16 cellular contexts compared by ENCODE assay signal in the genomic region with DNA sequence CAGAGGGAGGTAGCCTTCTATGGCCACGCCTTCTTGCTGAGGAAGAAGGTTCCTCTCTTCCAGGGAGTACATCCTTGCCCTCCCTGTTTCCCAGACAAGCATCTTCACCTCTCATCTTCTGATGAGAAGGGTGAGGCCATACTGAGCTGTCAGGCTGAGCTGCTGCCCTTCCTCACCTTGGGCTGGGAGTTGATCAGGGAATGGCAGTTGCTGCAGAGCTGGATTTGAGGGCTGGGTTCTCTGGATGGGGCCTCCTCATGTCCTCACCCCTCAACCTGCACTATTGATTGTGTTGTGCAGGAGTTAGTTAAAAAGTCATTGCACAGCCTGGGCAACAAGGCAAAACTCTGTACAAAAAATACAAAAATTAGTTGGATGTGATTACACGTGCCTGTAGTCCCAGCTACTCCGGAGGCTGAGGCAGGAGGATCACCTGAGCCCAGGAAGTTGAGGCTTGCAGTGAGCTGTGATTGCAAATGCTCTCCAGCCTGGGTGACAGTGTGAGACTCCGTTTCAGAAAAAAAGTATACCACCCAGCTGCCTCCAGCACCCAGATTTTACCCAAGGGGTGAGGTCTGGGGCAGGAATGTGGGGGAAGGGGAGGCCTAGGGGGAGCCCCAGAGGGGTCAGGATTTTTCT. TPM values are rescaled to one million over a fixed set of nuclear protein-coding genes. Genes with fewer than 3 reads are reported as not detected.
A peak's percentile ranks its signal among the peaks of the same experiment; 100 is the strongest.
DNase-seq lines count a peak whose midpoint lies in the region; ATAC-seq, FAIRE-seq and TF ChIP-seq lines count a peak whose summit lies in the region.
"Had no signal": no experiment of that assay in that cellular context is flagged by ENCODE, and none has a peak within 500 bp of the region (broad histone marks: within the 10 kb centered on the region; RNA-seq: fewer than 3 reads in every experiment).

No MANE protein-coding gene starts in this region.

- TF ChIP-seq CTCF in right atrium auricular region (IDR thresholded peaks at IDR 0.05) (no peak), heart right ventricle (IDR thresholded peaks at IDR 0.05) (no peak), pancreas (IDR thresholded peaks at IDR 0.05) (no peak)

- no peak for FAIRE-seq in GM12891 (lab: Jason Lieb, UNC)
- no peak for FAIRE-seq in pancreas (lab: Jason Lieb, UNC)
- FAIRE-seq: A204.1, GM12878 had no signal

- WGBS in heart right ventricle, 2 donors, result 61 to 75% methylated on average over 4 of the region's 4 CpGs
- WGBS in esophagus, 2 donors, result 62% methylated on average over 4 of the region's 4 CpGs
- WGBS in pancreas, 2 donors, result 60 to 74% methylated on average over 4 of the region's 4 CpGs

- peak overlapping the region in 1 of 2 donors; percentile 93 for H3K4me3 ChIP-seq in right atrium auricular region
- H3K4me3 ChIP-seq in heart right ventricle, result peak overlapping the region in 2 of 10 donors; percentile 82 to 95
- peak overlapping the region; percentile 78 to 81 for H3K4me3 ChIP-seq in esophagus (ENCODE audit: low read depth in 1 of 2, low read length in 2 of 2)
- peak overlapping the region; percentile 54 to 83 for H3K4me3 ChIP-seq in muscle layer of duodenum (ENCODE audit: low read depth in 1 of 2, low read length in 2 of 2)
- H3K4me3 ChIP-seq in pancreas, result peak overlapping the region in 2 of 4 donors; percentile 88 to 93
- H3K4me3 ChIP-seq: GM12878, SJCRH30 had no signal

- intact Hi-C loops in heart right ventricle (cut with DNase I) (no loop called here), pancreas (cut with DNase I) (no loop called here)

- H3K4me1 ChIP-seq in right atrium auricular region (peaks cover 0 to 70% of the 10 kb centered on the region in 2 donors), heart right ventricle (peaks cover 10 to 68% (median 44%) of the 10 kb centered on the region in 9 donors), esophagus (ENCODE audit: control insufficient read depth in 2 of 2, insufficient read depth in 2 of 2, low read length in 1 of 2) (peaks cover 7 to 30% of the 10 kb centered on the region in 2 donors), muscle layer of duodenum (ENCODE audit: control insufficient read depth in 1 of 2, insufficient read depth in 2 of 2, low read length in 2 of 2) (peaks cover 11 to 24% of the 10 kb centered on the region in 2 donors), pancreas (peaks cover 25 to 47% (median 36%) of the 10 kb centered on the region in 3 donors)

- ATAC-seq in heart right ventricle (no peak), GM18520 (IDR thresholded peaks at IDR 0.05; ENCODE audit: unreplicated experiment) (no peak), pancreas (no peak)
- ATAC-seq: GM12878; stimulated activated naive B cell treated with anti-CD40 and anti-IgM and Interleukin-4, amounts not matched to agents 10 μg/mL and 1 μg/mL and 100 μg/mL, for 72 hours had no signal

- H3K27ac ChIP-seq in right atrium auricular region (peak overlapping the region; percentile 90 to 92), heart right ventricle (peak overlapping the region in 3 of 10 donors; percentile 83 to 90 (median 88)), esophagus (ENCODE audit: low read depth in 2 of 2, low read length in 1 of 2) (peak overlapping the region in 1 of 2 donors; percentile 92), muscle layer of duodenum (ENCODE audit: low read length) (no peak overlapping the region), pancreas (peak overlapping the region in 2 of 4 donors; percentile 93)
- H3K27ac ChIP-seq: SJCRH30 had no signal

- DNase-seq in right atrium auricular region (ENCODE audit: low spot score) (no peak), heart right ventricle (no peak), ureter (ENCODE audit: low spot score) (no peak), GM12891 (ENCODE audit: insufficient read length, low spot score) (no peak), pancreas (no peak)
- DNase-seq: activated CD8-positive, alpha-beta memory T cell treated with anti-CD3 and anti-CD28 coated beads, Interleukin-2, amount 50 U/mL, for 48 hours; DMS 273 treated with DMSO at 0.1 percent for 48 hours; SJCRH30; stimulated activated CD4-positive, alpha-beta T cell treated with anti-CD3 and anti-CD28 coated beads, Interleukin-2, amount 100 ng/mL, for 24 hours; stimulated activated naive B cell treated with anti-CD40 and anti-IgM and Interleukin-4, amounts not matched to agents 10 μg/mL and 1 μg/mL and 100 μg/mL, for 72 hours had no signal

- H3K27me3 ChIP-seq in right atrium auricular region (no peaks in the 10 kb centered on the region), heart right ventricle (peaks cover 0 to 33% (median 0%) of the 10 kb centered on the region in 7 donors), esophagus (ENCODE audit: control insufficient read depth in 1 of 2, insufficient read depth in 2 of 2, low read length in 2 of 2) (no peaks in the 10 kb centered on the region), muscle layer of duodenum (ENCODE audit: low read depth, low read length) (no peaks in the 10 kb centered on the region), pancreas (no peaks in the 10 kb centered on the region)
- H3K27me3 ChIP-seq: SJCRH30 had no signal

- H3K36me3 ChIP-seq in right atrium auricular region (peaks cover under 1% of the 10 kb centered on the region), heart right ventricle (peaks cover 0 to 3% (median 0%) of the 10 kb centered on the region in 9 donors), esophagus (ENCODE audit: control insufficient read depth in 2 of 2, insufficient read depth in 2 of 2, low read length in 1 of 2) (no peaks in the 10 kb centered on the region), muscle layer of duodenum (ENCODE audit: control insufficient read depth in 1 of 2, insufficient read depth in 2 of 2, low read length in 2 of 2) (peaks cover 0 to 4% of the 10 kb centered on the region in 2 donors), pancreas (no peaks in the 10 kb centered on the region)
- H3K36me3 ChIP-seq: SJCRH30 had no signal

- TF ChIP-seq POLR2A in GM12891 (IDR thresholded peaks at IDR 0.05; ENCODE audit: low read depth, low read length), result no peak

- no peaks in the 10 kb centered on the region for H3K9me3 ChIP-seq in right atrium auricular region
- H3K9me3 ChIP-seq in heart right ventricle, result no peaks in the 10 kb centered on the region
- H3K9me3 ChIP-seq in esophagus (ENCODE audit: control insufficient read depth in 2 of 2, insufficient read depth in 1 of 2, low read depth in 1 of 2, low read length in 1 of 2), result no peaks in the 10 kb centered on the region
- H3K9me3 ChIP-seq in muscle layer of duodenum (ENCODE audit: control insufficient read depth in 1 of 2, low read length in 2 of 2), result no peaks in the 10 kb centered on the region
- H3K9me3 ChIP-seq in pancreas, result no peaks in the 10 kb centered on the region
- H3K9me3 ChIP-seq: SJCRH30 had no signal

TF ChIP-seq in GM12891, 5 proteins besides CTCF, POLR2A, EP300 and RAD21:
- TF ChIP-seq POU2F2 (IDR thresholded peaks at IDR 0.05; ENCODE audit: low read depth, low read length), result no peak
- no peak for TF ChIP-seq PAX5 (IDR thresholded peaks at IDR 0.05; ENCODE audit: insufficient read depth, low read length, severe bottlenecking)
- no peak for TF ChIP-seq SPI1 (IDR thresholded peaks at IDR 0.05; ENCODE audit: low read depth, low read length)
- TF ChIP-seq TAF1 (IDR thresholded peaks at IDR 0.05; ENCODE audit: low read depth, low read length), result no peak
- no peak for TF ChIP-seq POLR2AphosphoS5 (IDR thresholded peaks at IDR 0.05; ENCODE audit: low read depth, low read length)

RNA-seq across cellular contexts. Expression of gene ERBB2, which starts 2.0 kb away (rescaled TPM):
- total RNA-seq in right atrium auricular region (10 to 100 TPM; 73.5 to 85.5 TPM), heart right ventricle (10 to 100 TPM; 53.9 to 89.1 (median 68.1) TPM), ureter (278 TPM), pancreas (10 to 100 TPM; 38.7 to 78.9 (median 45.0) TPM)
- polyA plus RNA-seq in heart right ventricle (10 to 100 TPM; 40.3 to 41.2 TPM), esophagus (10 to 100 TPM; 68.4 to 98.1 TPM), pancreas (10 to 100 TPM; 37.2 to 44.3 TPM)
- polyA plus RNA-seq in GM12891 (2012; ENCODE audit: low read depth, missing spikeins), result 2.8 TPM

RNA-seq across cellular contexts. Expression of gene PGAP3, which starts 14.0 kb away (rescaled TPM):
- total RNA-seq in right atrium auricular region (10 to 100 TPM; 14.0 to 21.6 TPM), heart right ventricle (10 to 100 TPM in 9 of 10 donors, 1 to 10 TPM in 1; 9.2 to 18.2 (median 13.8) TPM), ureter (56.9 TPM), pancreas (10 to 100 TPM; 19.4 to 33.4 (median 23.1) TPM)
- polyA plus RNA-seq in heart right ventricle (10 to 100 TPM; 12.5 to 16.8 TPM), esophagus (10 to 100 TPM; 28.8 to 40.0 TPM), pancreas (10 to 100 TPM; 34.7 to 46.3 TPM)
- 6.9 TPM for polyA plus RNA-seq in GM12891 (2012; ENCODE audit: low read depth, missing spikeins)

RNA-seq across cellular contexts. Expression of gene MIEN1, which starts 28.4 kb away (rescaled TPM):
- total RNA-seq in right atrium auricular region (10 to 100 TPM; 77.5 to 77.8 TPM), heart right ventricle (10 to 100 TPM; 27.7 to 68.4 (median 39.1) TPM), ureter (49.2 TPM), pancreas (10 to 100 TPM; 17.0 to 26.5 (median 24.3) TPM)
- polyA plus RNA-seq in heart right ventricle (100 to 1,000 TPM; 104 to 190 TPM), esophagus (10 to 100 TPM; 57.5 to 98.6 TPM), pancreas (10 to 100 TPM; 54.4 to 75.2 TPM)
- 44.9 TPM for polyA plus RNA-seq in GM12891 (2012; ENCODE audit: low read depth, missing spikeins)

RNA-seq across cellular contexts. Expression of gene PNMT, which starts 33.6 kb away (rescaled TPM):
- total RNA-seq in right atrium auricular region (10 to 100 TPM; 14.9 to 26.2 TPM), heart right ventricle (10 to 100 TPM in 1 of 10 donors, 1 to 10 TPM in 9; 2.7 to 12.8 (median 3.9) TPM), ureter (7.1 TPM), pancreas (under 1 TPM in 3 of 6 donors, not detected in 3; 0.16 to 0.64 (median 0.23) TPM)
- polyA plus RNA-seq in heart right ventricle (10 to 100 TPM; 16.8 to 30.0 TPM), esophagus (1 to 10 TPM; 1.8 to 2.2 TPM), pancreas (10 to 100 TPM in 1 of 2 donors, 1 to 10 TPM in 1; 3.0 to 11.7 TPM)
- polyA plus RNA-seq in GM12891 (2012; ENCODE audit: low read depth, missing spikeins), result not detected
- total RNA-seq: GM12878 had no signal
- polyA plus RNA-seq: GM12878 had no signal

RNA-seq across cellular contexts. Expression of gene GRB7, which starts 35.8 kb away (rescaled TPM):
- 1 to 10 TPM; 3.4 to 5.8 TPM for total RNA-seq in right atrium auricular region
- total RNA-seq in heart right ventricle, result 1 to 10 TPM in 5 of 10 donors, under 1 TPM in 5; 0.44 to 4.7 (median 1.0) TPM
- polyA plus RNA-seq in heart right ventricle, result 1 to 10 TPM; 1.1 to 2.9 TPM
- polyA plus RNA-seq in esophagus, result 10 to 100 TPM; 43.7 to 55.0 TPM
- 37.4 TPM for total RNA-seq in ureter
- 0.49 TPM for polyA plus RNA-seq in GM12891 (2012; ENCODE audit: low read depth, missing spikeins)
- total RNA-seq in pancreas, result 10 to 100 TPM; 17.8 to 39.9 (median 26.5) TPM
- polyA plus RNA-seq in pancreas, result 10 to 100 TPM; 50.4 to 64.4 TPM
- total RNA-seq: SJCRH30 had no signal
- polyA plus RNA-seq: neural cell had no signal
